Comparison of ENCODE assay signal across 9 cellular contexts in genomic region chr7:27163776-27164380, GRCh38. TPM values are rescaled to one million over a fixed set of nuclear protein-coding genes. Genes with fewer than 3 reads are reported as not detected.
A peak's percentile ranks its signal among the peaks of the same experiment; 100 is the strongest.
DNase-seq lines count a peak whose midpoint lies in the region; ATAC-seq and TF ChIP-seq lines count a peak whose summit lies in the region.
"Had no signal": no experiment of that assay in that cellular context is flagged by ENCODE, and none has a peak within 500 bp of the region (broad histone marks: within the 10 kb centered on the region; RNA-seq: fewer than 3 reads in every experiment).

No MANE protein-coding gene starts in this region.

- no peak overlapping the region for H3K4me3 ChIP-seq in BE2C (ENCODE audit: low read depth, low read length)
- H3K4me3 ChIP-seq in fibroblast of mammary gland (ENCODE audit: control insufficient read depth, low read depth, low read length), result peak overlapping the region; percentile 77
- H3K4me3 ChIP-seq in prostate gland, result peak overlapping the region; percentile 61 to 80

- peaks cover 0 to 10% (median 0%) of the 10 kb centered on the region in 3 donors for H3K9me3 Mint-ChIP-seq in IgD-negative memory B cell

- H3K9me3 ChIP-seq in BE2C (no peaks in the 10 kb centered on the region), prostate gland (no peaks in the 10 kb centered on the region)

- H3K27me3 Mint-ChIP-seq in IgD-negative memory B cell, result peaks cover 52% of the 10 kb centered on the region

- peak overlapping the region; percentile 96 for H3K27ac ChIP-seq in prostate gland

- no peak for ATAC-seq in GM19023 (IDR thresholded peaks at IDR 0.05; ENCODE audit: unreplicated experiment)

- H3K4me1 Mint-ChIP-seq in IgD-negative memory B cell, result peaks cover 3 to 24% (median 6%) of the 10 kb centered on the region in 3 donors

- H3K27me3 ChIP-seq in BE2C (peaks cover 97% of the 10 kb centered on the region), prostate gland (replicated peaks; ENCODE audit: insufficient read depth) (no peaks in the 10 kb centered on the region)

- peak overlapping the region; percentile 40 to 98 (median 60) for H3K27ac Mint-ChIP-seq in IgD-negative memory B cell

- no peaks in the 10 kb centered on the region for H3K4me1 ChIP-seq in BE2C
- H3K4me1 ChIP-seq in prostate gland (replicated peaks), result no peaks in the 10 kb centered on the region

- intact Hi-C loops in prostate gland (cut with DNase I), result no loop called here

- peak overlapping the region in 2 of 4 donors; percentile 19 to 71 for H3K4me3 Mint-ChIP-seq in IgD-negative memory B cell

- DNase-seq in BE2C (no peak), fibroblast of mammary gland (ENCODE audit: low read depth) (peak; percentile 15), prostate gland (ENCODE audit: low spot score) (no peak), NOMO-1 treated with dmso at 0.1 percent for 144 hours (lab: John Stamatoyannopoulos, UW; ENCODE audit: unreplicated experiment) (no peak), NCI-H2029 treated with DMSO at 0.1 percent for 48 hours (lab: John Stamatoyannopoulos, UW) (no peak), NCI-H2081 treated with DMSO at 0.1 percent for 48 hours (lab: John Stamatoyannopoulos, UW) (no peak)
- DNase-seq: activated CD4-positive, alpha-beta T cell treated with anti-CD3 and anti-CD28 coated beads, Interleukin-2, amount 50 U/mL, for 4 hours had no signal

- H3K36me3 ChIP-seq in BE2C (no peaks in the 10 kb centered on the region), prostate gland (no peaks in the 10 kb centered on the region)

- peaks cover 1% of the 10 kb centered on the region for H3K36me3 Mint-ChIP-seq in IgD-negative memory B cell

- TF ChIP-seq CTCF in BE2C (IDR thresholded peaks at IDR 0.05; ENCODE audit: low read depth, low read length) (0 out of 2 replicates have a peak, but pooled peaks have one; percentile 2), fibroblast of mammary gland (conservative IDR thresholded peaks at IDR 0.05; ENCODE audit: control insufficient read depth, insufficient read depth, low read depth, low read length) (no peak), prostate gland (IDR thresholded peaks at IDR 0.05) (no peak)

- no peak for TF ChIP-seq POLR2A in prostate gland (IDR thresholded peaks at IDR 0.05)

- 25% methylated on average over 23 of the region's 23 CpGs for WGBS in prostate gland

RNA-seq across cellular contexts. Expression of gene HOXA9, which starts 1.5 kb away (rescaled TPM):
- polyA plus RNA-seq in BE2C (2012; ENCODE audit: insufficient read depth, insufficient read length, low read depth), result not detected
- polyA plus RNA-seq in IgD-negative memory B cell, result 0.20 TPM
- total RNA-seq in prostate gland, result 10 to 100 TPM; 14.7 to 57.0 TPM

RNA-seq across cellular contexts. Expression of gene HOXA7, which starts 7.4 kb away (rescaled TPM):
- polyA plus RNA-seq in BE2C (2012; ENCODE audit: insufficient read depth, insufficient read length, low read depth), result not detected
- 1.0 TPM for polyA plus RNA-seq in IgD-negative memory B cell
- total RNA-seq in prostate gland, result 1 to 10 TPM; 2.2 to 4.6 TPM

RNA-seq across cellular contexts. Expression of gene HOXA10, which starts 10.2 kb away (rescaled TPM):
- polyA plus RNA-seq in BE2C (2012; ENCODE audit: insufficient read depth, insufficient read length, low read depth), result not detected
- polyA plus RNA-seq in IgD-negative memory B cell, result 0.70 TPM
- 10 to 100 TPM; 25.8 to 65.6 TPM for total RNA-seq in prostate gland

RNA-seq across cellular contexts. Expression of gene HOXA3, which starts 11.5 kb away (rescaled TPM):
- not detected for polyA plus RNA-seq in BE2C (2012; ENCODE audit: insufficient read depth, insufficient read length, low read depth)
- polyA plus RNA-seq in IgD-negative memory B cell, result not detected
- total RNA-seq in prostate gland, result 1 to 10 TPM; 2.8 to 3.1 TPM

RNA-seq across cellular contexts. Expression of gene HOXA6, which starts 16.3 kb away (rescaled TPM):
- not detected for polyA plus RNA-seq in BE2C (2012; ENCODE audit: insufficient read depth, insufficient read length, low read depth)
- 0.39 TPM for polyA plus RNA-seq in IgD-negative memory B cell
- total RNA-seq in prostate gland, result 1 to 10 TPM; 6.9 to 7.5 TPM
